Comparison of ENCODE assay signal across 8 cellular contexts in the genomic region with DNA sequence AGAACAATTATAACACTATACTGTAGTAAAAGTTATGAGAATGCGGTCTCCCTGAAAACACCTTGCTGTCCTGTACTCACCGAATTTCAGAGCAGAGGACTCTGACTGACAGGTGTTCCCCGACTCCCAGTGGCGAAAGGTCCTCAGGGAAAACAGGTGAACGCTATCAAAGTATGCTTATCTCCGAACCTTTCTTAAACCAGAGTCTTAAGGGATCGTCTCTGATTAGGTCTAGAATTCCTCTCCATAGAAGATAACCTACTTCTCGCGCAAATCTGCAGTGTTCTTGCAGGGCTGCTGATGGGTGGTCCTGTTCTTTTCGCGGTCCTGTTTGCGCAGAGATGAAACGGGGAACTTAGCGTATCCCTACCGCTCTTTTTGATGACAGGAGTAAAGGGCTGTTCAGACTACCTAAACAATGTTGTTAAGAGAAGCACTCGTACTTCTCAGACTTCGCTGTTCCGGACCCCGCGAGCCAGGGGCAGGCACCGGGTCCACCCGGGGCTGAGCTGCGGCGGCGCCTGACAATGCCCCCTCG. TPM values are rescaled to one million over a fixed set of nuclear protein-coding genes. Genes with fewer than 3 reads are reported as not detected.
A peak's percentile ranks its signal among the peaks of the same experiment; 100 is the strongest.
DNase-seq lines count a peak whose midpoint lies in the region; ATAC-seq and TF ChIP-seq lines count a peak whose summit lies in the region.

No MANE protein-coding gene starts in this region.

- H3K4me1 Mint-ChIP-seq in activated CD4-positive, alpha-beta T cell treated with anti-CD3 and anti-CD28 coated beads, Interleukin-2, amount 10 ng/mL, durations not matched to agents 7 days and 5 days, result peaks cover 42% of the 10 kb centered on the region
- H3K4me1 Mint-ChIP-seq in GM23338, result peaks cover 35% of the 10 kb centered on the region
- peaks cover 41% of the 10 kb centered on the region for H3K4me1 Mint-ChIP-seq in activated naive CD4-positive, alpha-beta T cell treated with anti-CD3 and anti-CD28 coated beads, Interleukin-2, amount 50 U/mL, for 24 hours

- peak overlapping the region; percentile 90 for H3K4me3 Mint-ChIP-seq in activated CD4-positive, alpha-beta T cell treated with anti-CD3 and anti-CD28 coated beads, Interleukin-2, amount 10 ng/mL, durations not matched to agents 7 days and 5 days
- H3K4me3 Mint-ChIP-seq in GM23338, result peak overlapping the region; percentile 86
- H3K4me3 Mint-ChIP-seq in activated naive CD4-positive, alpha-beta T cell treated with anti-CD3 and anti-CD28 coated beads, Interleukin-2, amount 50 U/mL, for 24 hours, result peak overlapping the region; percentile 92

- peak; percentile 11 for ATAC-seq in GM23338

- H3K9me3 Mint-ChIP-seq in activated CD4-positive, alpha-beta T cell treated with anti-CD3 and anti-CD28 coated beads, Interleukin-2, amount 10 ng/mL, durations not matched to agents 7 days and 5 days, result no peaks in the 10 kb centered on the region
- no peaks in the 10 kb centered on the region for H3K9me3 Mint-ChIP-seq in GM23338
- no peaks in the 10 kb centered on the region for H3K9me3 Mint-ChIP-seq in activated naive CD4-positive, alpha-beta T cell treated with anti-CD3 and anti-CD28 coated beads, Interleukin-2, amount 50 U/mL, for 24 hours

- H3K4me1 ChIP-seq in GM23338 (ENCODE audit: insufficient read depth) (peaks cover 19% of the 10 kb centered on the region), hepatocyte (ENCODE audit: insufficient read depth) (peaks cover 33% of the 10 kb centered on the region), skeletal muscle satellite cell (ENCODE audit: control insufficient read depth, insufficient read depth, low read length) (peaks cover 44% of the 10 kb centered on the region)

- peaks cover 2% of the 10 kb centered on the region for H3K36me3 Mint-ChIP-seq in activated CD4-positive, alpha-beta T cell treated with anti-CD3 and anti-CD28 coated beads, Interleukin-2, amount 10 ng/mL, durations not matched to agents 7 days and 5 days (ENCODE audit: low read depth)
- H3K36me3 Mint-ChIP-seq in GM23338 (ENCODE audit: low read depth), result no peaks in the 10 kb centered on the region
- no peaks in the 10 kb centered on the region for H3K36me3 Mint-ChIP-seq in activated naive CD4-positive, alpha-beta T cell treated with anti-CD3 and anti-CD28 coated beads, Interleukin-2, amount 50 U/mL, for 24 hours

- H3K9me3 ChIP-seq in hepatocyte (ENCODE audit: low read depth), result no peaks in the 10 kb centered on the region
- no peaks in the 10 kb centered on the region for H3K9me3 ChIP-seq in skeletal muscle satellite cell (replicated peaks; ENCODE audit: low read length)

- H3K27me3 ChIP-seq in GM23338 (ENCODE audit: insufficient read depth) (peaks cover 31% of the 10 kb centered on the region), hepatocyte (no peaks in the 10 kb centered on the region), skeletal muscle satellite cell (ENCODE audit: control insufficient read depth, insufficient read depth, low read length) (no peaks in the 10 kb centered on the region)

- H2AFZ ChIP-seq in GM23338, result peak overlapping the region; percentile 89
- peak overlapping the region; percentile 96 for H2AFZ ChIP-seq in hepatocyte

- peaks cover 17% of the 10 kb centered on the region for H4K20me1 ChIP-seq in GM23338 (replicated peaks; ENCODE audit: insufficient read depth)
- H4K20me1 ChIP-seq in hepatocyte (ENCODE audit: insufficient read depth, poor library complexity, severe bottlenecking), result peaks cover 32% of the 10 kb centered on the region

- peak; percentile 29 for DNase-seq in activated CD4-positive, alpha-beta T cell treated with anti-CD3 and anti-CD28 coated beads, Interleukin-2, amount 10 ng/mL, durations not matched to agents 7 days and 5 days
- no peak for DNase-seq in activated CD4-positive, alpha-beta T cell treated with anti-CD3 and anti-CD28 coated beads for 48 hours
- DNase-seq in GM23338 (ENCODE audit: low spot score) (peak; percentile 41), Kasumi-1 (lab: John Stamatoyannopoulos, UW) (peak; percentile 58 to 66), hepatocyte (ENCODE audit: low spot score) (peak; percentile 17), glomerular visceral epithelial cell (ENCODE audit: extremely low spot score) (no peak)

- CTCF ChIA-PET in activated CD4-positive, alpha-beta T cell treated with anti-CD3 and anti-CD28 coated beads, Interleukin-2, amount 10 ng/mL, durations not matched to agents 7 days and 5 days (lab: Charles Lee), result no interaction called here

- H3K4me2 ChIP-seq in GM23338 (peak overlapping the region; percentile 79), hepatocyte (peak overlapping the region; percentile 83), skeletal muscle satellite cell (ENCODE audit: low read length) (peak overlapping the region; percentile 89)

- H3K9me2 ChIP-seq in GM23338 (ENCODE audit: insufficient read depth), result no peaks in the 10 kb centered on the region
- H3K9me2 ChIP-seq in hepatocyte (replicated peaks; ENCODE audit: insufficient read depth), result no peaks in the 10 kb centered on the region

- POLR2A ChIA-PET in activated CD4-positive, alpha-beta T cell treated with anti-CD3 and anti-CD28 coated beads, Interleukin-2, amount 10 ng/mL, durations not matched to agents 7 days and 5 days (lab: Charles Lee), result no interaction called here

- H3K36me3 ChIP-seq in GM23338 (ENCODE audit: insufficient read depth) (no peaks in the 10 kb centered on the region), hepatocyte (replicated peaks; ENCODE audit: insufficient read depth, low read depth) (no peaks in the 10 kb centered on the region), skeletal muscle satellite cell (ENCODE audit: insufficient read depth, low read length) (no peaks in the 10 kb centered on the region)

- WGBS in hepatocyte (ENCODE audit: low lambda C conversion rate, missing lambda C conversion rate), result 1% methylated on average over 26 of the region's 26 CpGs

- H3K79me2 ChIP-seq in GM23338 (replicated peaks; ENCODE audit: insufficient read depth) (peaks cover 31% of the 10 kb centered on the region), hepatocyte (peaks cover 66% of the 10 kb centered on the region)

- 0 out of 2 replicates have a peak, but pooled peaks cover 3% of the 10 kb centered on the region for H3F3A ChIP-seq in GM23338 (replicated peaks; ENCODE audit: low read depth)

- H3K27ac ChIP-seq in GM23338 (ENCODE audit: low read depth) (no peak overlapping the region), hepatocyte (peak overlapping the region; percentile 99)

- peak overlapping the region; percentile 69 for H3K4me3 ChIP-seq in GM23338
- peak overlapping the region; percentile 92 for H3K4me3 ChIP-seq in hepatocyte
- H3K4me3 ChIP-seq in skeletal muscle satellite cell (ENCODE audit: low read length), result peak overlapping the region; percentile 80

- H3K9ac ChIP-seq in skeletal muscle satellite cell (ENCODE audit: low read depth, low read length), result peak overlapping the region; percentile 93

- TF ChIP-seq CTCF in GM23338 (conservative IDR thresholded peaks at IDR 0.05; ENCODE audit: low read depth in 2 of 2) (no peak), hepatocyte (IDR thresholded peaks at IDR 0.05; ENCODE audit: poor library complexity) (no peak)

- H3K27me3 Mint-ChIP-seq in activated CD4-positive, alpha-beta T cell treated with anti-CD3 and anti-CD28 coated beads, Interleukin-2, amount 10 ng/mL, durations not matched to agents 7 days and 5 days, result no peaks in the 10 kb centered on the region
- peaks cover 16% of the 10 kb centered on the region for H3K27me3 Mint-ChIP-seq in GM23338 (ENCODE audit: insufficient read depth, low read depth, poor library complexity)
- no peaks in the 10 kb centered on the region for H3K27me3 Mint-ChIP-seq in activated naive CD4-positive, alpha-beta T cell treated with anti-CD3 and anti-CD28 coated beads, Interleukin-2, amount 50 U/mL, for 24 hours

- peak overlapping the region; percentile 90 for H3K27ac Mint-ChIP-seq in activated CD4-positive, alpha-beta T cell treated with anti-CD3 and anti-CD28 coated beads, Interleukin-2, amount 10 ng/mL, durations not matched to agents 7 days and 5 days
- H3K27ac Mint-ChIP-seq in GM23338, result peak overlapping the region; percentile 65; the same call in 1 of the 2 replicates
- peak overlapping the region; percentile 95 for H3K27ac Mint-ChIP-seq in activated naive CD4-positive, alpha-beta T cell treated with anti-CD3 and anti-CD28 coated beads, Interleukin-2, amount 50 U/mL, for 24 hours

TF ChIP-seq in GM23338, 12 proteins besides CTCF, POLR2A, EP300 and RAD21:
- TF ChIP-seq POLR2AphosphoS5 (IDR thresholded peaks at IDR 0.05; ENCODE audit: low read depth) (no peak), EZH2 (IDR thresholded peaks at IDR 0.05; ENCODE audit: low read depth, unreplicated experiment) (peak; percentile 54)

RNA-seq across cellular contexts. Expression of gene ZMYND11, which starts 1.0 kb away (rescaled TPM):
- total RNA-seq in activated CD4-positive, alpha-beta T cell treated with anti-CD3 and anti-CD28 coated beads, Interleukin-2, amount 10 ng/mL, durations not matched to agents 7 days and 5 days, result 10 to 100 TPM; 37.5 to 44.3 TPM
- 16.9 and 19.8 TPM in 2 replicates for total RNA-seq in GM23338 (2014; rRNA removed; shearing (Covaris generic))
- polyA plus RNA-seq in GM23338 (2016; fragmentation: Nextera tagmentation; extraction: Ambion mirVana) (8.3 and 8.9 TPM in 2 replicates), hepatocyte (26.3 and 31.5 TPM in 2 replicates)
- total RNA-seq in hepatocyte, result 64.3 and 70.2 TPM in 2 replicates
- total RNA-seq in skeletal muscle satellite cell (2012; rRNA removed), result 26.9 and 35.2 TPM in 2 replicates

Comparison
In these comparisons a context has a peak if more than half of its experiments do, and no peak if none do; other contexts are left out.
1. DNase-seq: peak in activated CD4-positive, alpha-beta T cell treated with anti-CD3 and anti-CD28 coated beads, Interleukin-2, amount 10 ng/mL, durations not matched to agents 7 days and 5 days (single experiment), GM23338 (single experiment), Kasumi-1 (2 of 2) and hepatocyte (single experiment); none in activated CD4-positive, alpha-beta T cell treated with anti-CD3 and anti-CD28 coated beads for 48 hours (single experiment) and glomerular visceral epithelial cell (single experiment).
2. Peak in every context shown above with its lines, with median percentiles within 50 percentile points of each other: H3K27ac Mint-ChIP-seq, H3K4me3 Mint-ChIP-seq, H3K4me2 ChIP-seq and H3K4me3 ChIP-seq.